8 cellular contexts compared by ENCODE assay signal in genomic region chr9:74951107-74951720, GRCh38. TPM values are rescaled to one million over a fixed set of nuclear protein-coding genes. Genes with fewer than 3 reads are reported as not detected.
A peak's percentile ranks its signal among the peaks of the same experiment; 100 is the strongest.
DNase-seq lines count a peak whose midpoint lies in the region; ATAC-seq and TF ChIP-seq lines count a peak whose summit lies in the region.

No MANE protein-coding gene starts in this region.

- peak overlapping the region; percentile 92 for H3K27ac Mint-ChIP-seq in T-helper 17 cell

- peaks cover 2% of the 10 kb centered on the region for H3K36me3 Mint-ChIP-seq in T-helper 17 cell (ENCODE audit: low read depth)

- no peaks in the 10 kb centered on the region for H3K27me3 Mint-ChIP-seq in T-helper 17 cell

- DNase-seq in GM12865 (ENCODE audit: low read depth) (no peak), T-helper 17 cell (no peak), fibroblast of pulmonary artery (ENCODE audit: low read depth) (no peak), retinal pigment epithelial cell (ENCODE audit: low read depth) (no peak), SW480 (ENCODE audit: low spot score) (no peak), NCI-H446 treated with DMSO at 0.1 percent for 48 hours (lab: John Stamatoyannopoulos, UW) (no peak), NCI-H2227 treated with DMSO at 0.1 percent for 48 hours (lab: John Stamatoyannopoulos, UW) (no peak)

- TF ChIP-seq CTCF in GM12865 (IDR thresholded peaks at IDR 0.05; ENCODE audit: insufficient read depth, low read depth, low read length, missing control alignments) = no peak
- TF ChIP-seq CTCF in fibroblast of pulmonary artery (IDR thresholded peaks at IDR 0.05; ENCODE audit: low read length, missing control alignments) = no peak
- no peak for TF ChIP-seq CTCF in retinal pigment epithelial cell (conservative IDR thresholded peaks at IDR 0.05; ENCODE audit: low read depth, low read length)

- H3K4me3 ChIP-seq in GM12865 (ENCODE audit: low read depth, low read length) (peak overlapping the region; percentile 86), fibroblast of pulmonary artery (replicated peaks; ENCODE audit: low read depth, low read length) (peak overlapping the region; percentile 96), retinal pigment epithelial cell (ENCODE audit: low read length) (peak overlapping the region; percentile 92)

- no peak for ATAC-seq in T-helper 17 cell
- ATAC-seq in HG02798 (IDR thresholded peaks at IDR 0.05; ENCODE audit: poor library complexity, unreplicated experiment) = no peak

- H3K9me3 ChIP-seq in T-helper 17 cell (ENCODE audit: control insufficient read depth, low read length, poor library complexity, severe bottlenecking) = no peaks in the 10 kb centered on the region

- peak overlapping the region; percentile 98 for H3K4me3 Mint-ChIP-seq in T-helper 17 cell

- H3K4me1 Mint-ChIP-seq in T-helper 17 cell = peaks cover 15% of the 10 kb centered on the region

RNA-seq across cellular contexts. Expression of gene C9orf40, which starts 1.5 kb away (rescaled TPM):
- 1 to 10 TPM; 1.9 to 2.5 TPM for total RNA-seq in T-helper 17 cell
